Comparison of ENCODE assay signal across 7 cellular contexts in the genomic region with DNA sequence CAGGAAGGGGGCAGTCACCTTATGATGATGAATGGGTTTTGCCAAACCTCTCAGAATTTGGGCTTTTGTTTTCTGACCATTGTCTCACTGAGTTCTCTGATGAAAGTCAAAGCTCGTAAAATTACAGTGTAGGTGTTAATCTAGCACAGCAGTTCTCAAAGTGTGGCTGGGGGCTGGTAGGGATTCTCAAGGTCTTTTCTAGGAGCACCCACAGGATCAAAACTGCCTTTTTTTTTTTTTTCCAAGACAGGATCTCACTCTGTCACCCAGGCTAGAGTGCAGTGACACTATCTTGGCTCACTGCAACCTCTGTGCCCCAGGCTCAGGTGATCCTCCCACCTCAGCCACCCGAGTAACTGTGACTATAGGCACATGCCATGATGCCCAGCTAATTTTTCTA.
"Had no signal": no experiment of that assay in that cellular context is flagged by ENCODE, and none has a peak within 500 bp of the region (broad histone marks: within the 10 kb centered on the region; RNA-seq: fewer than 3 reads in every experiment).

No MANE protein-coding gene starts in this region.

- ATAC-seq: HepG2, K562 had no signal

- DNase-seq: IMR-90, KBM-7, KG1 had no signal

- H3K27ac Mint-ChIP-seq: IgD-negative memory B cell had no signal

- H3K27me3 Mint-ChIP-seq: IgD-negative memory B cell had no signal

- H3K4me3 Mint-ChIP-seq: IgD-negative memory B cell had no signal

- H3K4me1 Mint-ChIP-seq: IgD-negative memory B cell had no signal

- H3K27ac ChIP-seq: HL-60 had no signal

- H3K4me3 ChIP-seq: K562 had no signal
